8 cellular contexts compared by ENCODE assay signal in the genomic region with DNA sequence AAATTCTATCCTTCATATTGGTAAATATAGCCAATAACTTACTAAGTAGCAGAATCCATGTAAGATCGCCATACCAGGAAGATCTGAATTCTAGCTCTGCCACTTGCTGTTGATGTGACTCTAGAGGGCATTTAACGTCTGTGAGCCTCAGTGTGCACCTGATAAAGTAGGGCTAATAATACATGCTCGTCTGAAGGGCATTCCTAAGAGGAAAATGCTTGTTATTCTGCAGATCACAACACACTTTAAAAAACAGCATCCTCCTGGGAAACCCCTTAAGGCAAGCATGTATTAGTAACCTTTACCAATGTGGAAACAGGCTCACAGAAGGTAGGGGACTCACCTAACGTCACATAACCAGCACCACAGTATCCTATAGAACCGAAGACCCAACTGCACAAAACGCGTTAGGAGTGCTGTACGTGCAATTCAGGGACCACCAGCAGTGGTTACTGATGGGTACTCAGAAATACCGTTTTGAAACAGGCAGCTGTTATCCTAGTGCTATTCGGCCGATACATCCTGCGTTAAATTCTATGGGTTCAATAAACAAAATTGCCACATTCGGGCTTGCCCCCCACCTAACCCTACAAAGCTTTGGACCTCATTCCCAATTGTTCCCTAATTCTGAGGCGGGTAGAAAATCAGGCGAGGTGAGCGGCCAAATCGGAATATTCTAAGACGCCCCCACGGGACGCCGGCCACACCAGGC. TPM values are rescaled to one million over a fixed set of nuclear protein-coding genes. Genes with fewer than 3 reads are reported as not detected.
A peak's percentile ranks its signal among the peaks of the same experiment; 100 is the strongest.
DNase-seq lines count a peak whose midpoint lies in the region; ATAC-seq and TF ChIP-seq lines count a peak whose summit lies in the region.

No MANE protein-coding gene starts in this region.

- ATAC-seq in HG02973 (IDR thresholded peaks at IDR 0.05; ENCODE audit: unreplicated experiment) = peak; percentile 21

- H3K4me1 ChIP-seq in OCI-LY3 (ENCODE audit: low read length) (peaks cover 13% of the 10 kb centered on the region), ectodermal cell (ENCODE audit: control insufficient read depth, insufficient read depth, low read length) (peaks cover 20% of the 10 kb centered on the region), neuron (ENCODE audit: insufficient read depth, low read length) (peaks cover 19% of the 10 kb centered on the region)

- WGBS in ectodermal cell, 2 experiments = 5 to 6% methylated on average over 21 of the region's 21 CpGs

- H2AFZ ChIP-seq in OCI-LY3 (ENCODE audit: low read depth, low read length) (peak overlapping the region; percentile 73; the same call in 1 of the 2 replicates), neuron (ENCODE audit: low read depth, low read length) (peak overlapping the region; percentile 87)

- peak overlapping the region; percentile 87 for H3K4me2 ChIP-seq in OCI-LY3 (ENCODE audit: low read length)

- TF ChIP-seq CTCF in GM12875 (IDR thresholded peaks at IDR 0.05; ENCODE audit: borderline replicate concordance, insufficient read depth, low read depth, low read length) (no peak), OCI-LY3 (IDR thresholded peaks at IDR 0.05; ENCODE audit: low read depth, low read length) (0 out of 2 replicates have a peak, but pooled peaks have one; percentile 3)

- H3K27ac ChIP-seq in OCI-LY3 (ENCODE audit: low read length) = peak overlapping the region; percentile 65
- peak overlapping the region; percentile 52 for H3K27ac ChIP-seq in ectodermal cell (ENCODE audit: insufficient read depth, low read depth, low read length, poor library complexity, severe bottlenecking)

- DNase-seq in A172 (ENCODE audit: low spot score) (peak; percentile 13), NOMO-1 treated with dmso at 0.1 percent for 144 hours (lab: John Stamatoyannopoulos, UW; ENCODE audit: unreplicated experiment) (no peak)
- DNase-seq in activated CD4-positive, alpha-beta T cell treated with anti-CD3 and anti-CD28 coated beads for 48 hours = no peak

- no peaks in the 10 kb centered on the region for H3K27me3 ChIP-seq in OCI-LY3 (ENCODE audit: low read depth, low read length)
- H3K27me3 ChIP-seq in ectodermal cell (ENCODE audit: control insufficient read depth, insufficient read depth, low read length, poor library complexity, severe bottlenecking) = no peaks in the 10 kb centered on the region
- peaks cover 2% of the 10 kb centered on the region for H3K27me3 ChIP-seq in neuron (ENCODE audit: insufficient read depth, low read length)

- H3K4me3 ChIP-seq in GM12875 (ENCODE audit: low read depth, low read length) = peak overlapping the region; percentile 72
- H3K4me3 ChIP-seq in OCI-LY3 (ENCODE audit: low read length) = peak overlapping the region; percentile 94
- H3K4me3 ChIP-seq in ectodermal cell (ENCODE audit: insufficient read depth, low read depth, low read length) = peak overlapping the region; percentile 94
- peak overlapping the region; percentile 94 for H3K4me3 ChIP-seq in neuron (ENCODE audit: low read length)

- H4K20me1 ChIP-seq in OCI-LY3 (ENCODE audit: insufficient read depth, low read length) = no peaks in the 10 kb centered on the region

- H3K9me3 ChIP-seq in OCI-LY3 (ENCODE audit: insufficient read depth, low read length) = no peaks in the 10 kb centered on the region
- H3K9me3 ChIP-seq in ectodermal cell (ENCODE audit: control insufficient read depth, low read length) = no peaks in the 10 kb centered on the region
- no peaks in the 10 kb centered on the region for H3K9me3 ChIP-seq in neuron (ENCODE audit: low read length)

- peak overlapping the region; percentile 95 for H3K9ac ChIP-seq in OCI-LY3 (ENCODE audit: low read length)

- peaks cover 43% of the 10 kb centered on the region for H3K79me2 ChIP-seq in OCI-LY3 (ENCODE audit: low read length)

- peaks cover 10% of the 10 kb centered on the region for H3K36me3 ChIP-seq in OCI-LY3 (replicated peaks; ENCODE audit: low read depth, low read length)
- peaks cover 7% of the 10 kb centered on the region for H3K36me3 ChIP-seq in ectodermal cell (ENCODE audit: control insufficient read depth, insufficient read depth, low read length)
- peaks cover 11% of the 10 kb centered on the region for H3K36me3 ChIP-seq in neuron (ENCODE audit: insufficient read depth, low read length)

RNA-seq across cellular contexts. Expression of gene DEPDC1, which starts 0.8 kb away (rescaled TPM):
- 51.3 and 79.2 TPM in 2 replicates for total RNA-seq in A172 (2014; rRNA removed; shearing (Covaris generic))
- polyA plus RNA-seq in ectodermal cell (2013, experiment 1 of 4) = 39.5 TPM
- 28.2 TPM for polyA plus RNA-seq in ectodermal cell (2013, experiment 2 of 4)
- polyA plus RNA-seq in ectodermal cell (2013, experiment 3 of 4) = 34.0 TPM
- 34.2 TPM for polyA plus RNA-seq in ectodermal cell (2013, experiment 4 of 4)

RNA-seq across cellular contexts. Expression of gene RPE65, which starts 46.4 kb away (rescaled TPM):
- total RNA-seq in A172 (2014; rRNA removed; shearing (Covaris generic)) = not detected in 2 replicates
- 0.59 TPM for polyA plus RNA-seq in ectodermal cell (2013, experiment 1 of 4)
- polyA plus RNA-seq in ectodermal cell (2013, experiment 2 of 4) = 0.57 TPM
- 0.48 TPM for polyA plus RNA-seq in ectodermal cell (2013, experiment 3 of 4)
- polyA plus RNA-seq in ectodermal cell (2013, experiment 4 of 4) = 0.24 TPM
